ENCODE assay signal across 10 cellular contexts in the genomic region with DNA sequence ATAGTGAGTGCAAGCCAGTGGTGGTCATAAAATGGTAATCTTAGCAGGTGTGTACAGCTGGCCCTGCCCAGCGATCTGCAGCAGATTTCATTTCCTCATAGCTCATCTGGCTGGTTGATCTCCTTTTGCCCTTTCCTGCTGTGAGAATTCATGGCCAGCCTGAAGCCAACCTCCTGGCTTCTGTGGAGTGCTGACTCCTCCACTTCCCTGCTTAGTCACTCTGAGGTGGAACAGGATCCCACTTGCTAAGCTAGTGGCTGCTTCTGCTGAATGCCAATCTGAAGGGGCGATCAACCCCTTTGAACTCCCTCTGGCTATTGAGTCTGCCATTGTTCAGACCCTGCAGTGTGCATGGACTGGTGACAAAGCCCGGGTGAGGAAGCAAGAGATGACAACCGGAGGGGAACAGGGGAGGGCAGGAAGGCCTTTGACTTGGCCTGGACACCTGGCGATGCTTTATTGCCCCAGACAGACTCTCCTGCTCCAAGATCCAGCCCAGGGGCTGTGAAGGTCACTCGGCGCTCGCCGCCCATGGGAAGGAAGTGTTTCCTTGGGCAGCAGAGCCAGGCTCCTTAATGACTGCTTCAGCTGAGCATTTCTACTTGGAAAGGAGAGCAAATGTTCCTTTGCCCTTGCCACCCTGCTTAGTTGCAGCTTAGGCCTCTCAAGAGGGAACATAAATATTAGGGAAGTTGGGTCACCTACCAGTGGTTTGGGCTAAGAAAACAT.
DNase-seq lines count a peak whose midpoint lies in the region; FAIRE-seq and TF ChIP-seq lines count a peak whose summit lies in the region.
"Had no signal": no experiment of that assay in that cellular context is flagged by ENCODE, and none has a peak within 500 bp of the region (broad histone marks: within the 10 kb centered on the region; RNA-seq: fewer than 3 reads in every experiment).

No MANE protein-coding gene starts in this region.

- DNase-seq in ACHN (peak; percentile 20), HFFc6 (peak; percentile 44), adrenal gland (peak in 6 of 7 donors; percentile 31 to 65 (median 40)), kidney tubule cell (ENCODE audit: low spot score) (peak; percentile 94), kidney (no peak), SK-N-DZ (ENCODE audit: low spot score) (no peak), HEK293T (ENCODE audit: extremely low spot score) (no peak), H7 (no peak)

- no peak overlapping the region for H3K9ac ChIP-seq in kidney (ENCODE audit: low read length in 2 of 2)

- peak overlapping the region in 1 of 5 donors; percentile 36 for H3K27ac ChIP-seq in adrenal gland
- no peak overlapping the region for H3K27ac ChIP-seq in kidney (ENCODE audit: low read depth in 2 of 2, low read length in 2 of 2)
- H3K27ac ChIP-seq: C4-2B, SJSA1 had no signal

- peaks cover 27% of the 10 kb centered on the region for H3K27me3 Mint-ChIP-seq in HFFc6 (ENCODE audit: insufficient read depth)

- 68 to 78% (median 72%) methylated on average over 3 to 9 of the region's 9 CpGs for WGBS in adrenal gland, 4 donors

- in situ Hi-C loops in ACHN (cut with HindIII; ENCODE audit: low pct_ligation_motif_present, low pct_unique_long_range_greater_than_20kb, low sequenced_read_pairs) = no loop called here

- intact Hi-C loops in adrenal gland (cut with DNase I) (loop anchor here in 1 of 2 donors (10.0 kb wide), 1 partner anchor 142 kb away; no protein-coding TSS in a partner anchor), kidney (cut with DNase I) (no loop called here)

- no peak overlapping the region for H3K4me3 ChIP-seq in adrenal gland
- H3K4me3 ChIP-seq in kidney (ENCODE audit: low read length in 2 of 2) = no peak overlapping the region
- H3K4me3 ChIP-seq in H7 (ENCODE audit: insufficient read depth, low read depth, low read length) = no peak overlapping the region
- H3K4me3 ChIP-seq: SJSA1 had no signal

- H3K36me3 Mint-ChIP-seq in HFFc6 (ENCODE audit: low read depth) = no peaks in the 10 kb centered on the region

- H3K36me3 ChIP-seq in adrenal gland (replicated peaks in 1 of 2) = no peaks in the 10 kb centered on the region
- no peaks in the 10 kb centered on the region for H3K36me3 ChIP-seq in kidney (ENCODE audit: control insufficient read depth in 1 of 2, insufficient read depth in 2 of 2, low read length in 2 of 2)
- H3K36me3 ChIP-seq in H7 (replicated peaks; ENCODE audit: control insufficient read depth, insufficient read depth, low read length) = no peaks in the 10 kb centered on the region
- H3K36me3 ChIP-seq: SJSA1 had no signal

- H3K4me1 Mint-ChIP-seq in HFFc6 (ENCODE audit: low read depth) = peaks cover 10% of the 10 kb centered on the region

- no peak for TF ChIP-seq POLR2A in adrenal gland (IDR thresholded peaks at IDR 0.05)

- no peaks in the 10 kb centered on the region for H3K9me3 Mint-ChIP-seq in HFFc6

- no peak overlapping the region for H3K27ac Mint-ChIP-seq in HFFc6

- H3K4me1 ChIP-seq in adrenal gland (replicated peaks in 1 of 2) (peaks cover 0 to under 1% of the 10 kb centered on the region in 2 donors), kidney (ENCODE audit: control insufficient read depth in 1 of 2, insufficient read depth in 1 of 2, low read depth in 1 of 2, low read length in 2 of 2) (peaks cover 2 to 3% of the 10 kb centered on the region in 2 donors)
- H3K4me1 ChIP-seq: SJSA1 had no signal

- TF ChIP-seq CTCF in HFFc6 (IDR thresholded peaks at IDR 0.05) = no peak
- no peak for TF ChIP-seq CTCF in adrenal gland (IDR thresholded peaks at IDR 0.05)
- no peak for TF ChIP-seq CTCF in kidney (IDR thresholded peaks at IDR 0.05; ENCODE audit: borderline replicate concordance, extremely low read depth, insufficient read depth)

- POLR2A ChIA-PET in HEK293T (lab: Yijun Ruan, JAX) = no interaction called here

- no peak overlapping the region for H3K4me3 Mint-ChIP-seq in HFFc6

- H3K27me3 ChIP-seq in adrenal gland = no peaks in the 10 kb centered on the region
- H3K27me3 ChIP-seq in H7 (ENCODE audit: control insufficient read depth, insufficient read depth, low read length) = no peaks in the 10 kb centered on the region; the same call in 1 of the 2 replicates
- H3K27me3 ChIP-seq: SJSA1 had no signal

- CTCF ChIA-PET in HEK293T (lab: Yijun Ruan, JAX) = interaction anchor here (0.8 kb wide), 1 partner anchor 9 kb away, joined by 3 read pairs; no protein-coding TSS in a partner anchor

- no peak for FAIRE-seq in kidney (lab: Jason Lieb, UNC)

- H3K9me3 ChIP-seq in adrenal gland (replicated peaks in 1 of 3) = no peaks in the 10 kb centered on the region
- H3K9me3 ChIP-seq in kidney (ENCODE audit: control insufficient read depth in 1 of 2, low read length in 2 of 2) = no peaks in the 10 kb centered on the region
- H3K9me3 ChIP-seq: SJSA1 had no signal

TF ChIP-seq in HEK293T, 16 proteins besides CTCF, POLR2A, EP300 and RAD21:
- TF ChIP-seq L3MBTL2 (conservative IDR thresholded peaks at IDR 0.05) = no peak
- TF ChIP-seq BHLHE40 (IDR thresholded peaks at IDR 0.05; ENCODE audit: borderline replicate concordance) = no peak
- TF ChIP-seq CTBP1 (IDR thresholded peaks at IDR 0.05; ENCODE audit: borderline replicate concordance) = no peak
- TF ChIP-seq HDGF (IDR thresholded peaks at IDR 0.05; ENCODE audit: borderline replicate concordance) = no peak
- no peak for TF ChIP-seq FOXM1 (IDR thresholded peaks at IDR 0.05; ENCODE audit: borderline replicate concordance)
- no peak for TF ChIP-seq ELF4 (IDR thresholded peaks at IDR 0.05)
- TF ChIP-seq TARDBP (IDR thresholded peaks at IDR 0.05) = no peak
- no peak for TF ChIP-seq SP1 (IDR thresholded peaks at IDR 0.05)
- no peak for TF ChIP-seq FOXA1 (IDR thresholded peaks at IDR 0.05)
- TF ChIP-seq, protein P1, sequence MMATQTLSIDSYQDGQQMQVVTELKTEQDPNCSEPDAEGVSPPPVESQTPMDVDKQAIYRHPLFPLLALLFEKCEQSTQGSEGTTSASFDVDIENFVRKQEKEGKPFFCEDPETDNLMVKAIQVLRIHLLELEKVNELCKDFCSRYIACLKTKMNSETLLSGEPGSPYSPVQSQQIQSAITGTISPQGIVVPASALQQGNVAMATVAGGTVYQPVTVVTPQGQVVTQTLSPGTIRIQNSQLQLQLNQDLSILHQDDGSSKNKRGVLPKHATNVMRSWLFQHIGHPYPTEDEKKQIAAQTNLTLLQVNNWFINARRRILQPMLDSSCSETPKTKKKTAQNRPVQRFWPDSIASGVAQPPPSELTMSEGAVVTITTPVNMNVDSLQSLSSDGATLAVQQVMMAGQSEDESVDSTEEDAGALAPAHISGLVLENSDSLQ (IDR thresholded peaks at IDR 0.05) = no peak
- no peak for TF ChIP-seq NFRKB (IDR thresholded peaks at IDR 0.05)

Comparison
In these comparisons a context has a peak if more than half of its experiments do, and no peak if none do; other contexts are left out.
1. DNase-seq: peak in ACHN (single experiment), HFFc6 (single experiment), adrenal gland (6 of 7) and kidney tubule cell (single experiment); none in kidney (single experiment), SK-N-DZ (single experiment), HEK293T (single experiment) and H7 (single experiment).